ENCODE assay signal across 7 cellular contexts in genomic region chr1:167455786-167456446, GRCh38.
A peak's percentile ranks its signal among the peaks of the same experiment; 100 is the strongest.
DNase-seq lines count a peak whose midpoint lies in the region; TF ChIP-seq lines count a peak whose summit lies in the region.

No MANE protein-coding gene starts in this region.

- H3K9ac ChIP-seq in GM23248 = peak overlapping the region; percentile 66

- DNase-seq in GM23248 (peak; percentile 36), NCI-H69 (lab: John Stamatoyannopoulos, UW) (peak; percentile 44), MCF 10A (ENCODE audit: unreplicated experiment) (no peak), immature natural killer cell (no peak), GM19240 (ENCODE audit: insufficient read length, low spot score) (no peak)
- peak; percentile 47 to 51 for DNase-seq in stimulated activated CD4-positive, alpha-beta T cell treated with anti-CD3 and anti-CD28 coated beads, Interleukin-2, amount 100 ng/mL, for 24 hours

- H3K9me3 Mint-ChIP-seq in MCF 10A (ENCODE audit: unreplicated experiment) = no peaks in the 10 kb centered on the region
- no peaks in the 10 kb centered on the region for H3K9me3 Mint-ChIP-seq in immature natural killer cell

- no peaks in the 10 kb centered on the region for H3F3A ChIP-seq in GM23248 (ENCODE audit: insufficient read depth)

- peak overlapping the region; percentile 83 for H3K4me2 ChIP-seq in GM23248 (ENCODE audit: unreplicated experiment)

- peak overlapping the region; percentile 71 for H3K4me3 Mint-ChIP-seq in MCF 10A (ENCODE audit: unreplicated experiment)
- peak overlapping the region; percentile 74 to 86 (median 85) for H3K4me3 Mint-ChIP-seq in immature natural killer cell

- 2 to 7% methylated on average over 9 to 23 of the region's 23 CpGs for WGBS in GM23248 (ENCODE audit: low coverage in 1 of 2, low lambda C conversion rate in 2 of 2, missing lambda C conversion rate in 2 of 2), 2 experiments

- H3K27me3 Mint-ChIP-seq in MCF 10A (ENCODE audit: insufficient read depth, unreplicated experiment) (no peaks in the 10 kb centered on the region), immature natural killer cell (ENCODE audit: low read depth in 3 of 3) (peaks cover 37 to 79% (median 78%) of the 10 kb centered on the region in 3 donors)

- H3K27me3 ChIP-seq in GM23248 (replicated peaks; ENCODE audit: insufficient read depth) = peaks cover 19% of the 10 kb centered on the region

- H3K36me3 Mint-ChIP-seq in MCF 10A (ENCODE audit: insufficient read depth, unreplicated experiment) (no peaks in the 10 kb centered on the region), immature natural killer cell (peaks cover 13 to 40% (median 24%) of the 10 kb centered on the region in 3 donors)

- BruUV-seq in MCF 10A (replicated peaks; lab: Mats Ljungman, UMichigan) = no TSS peak

- H3K4me1 Mint-ChIP-seq in MCF 10A (ENCODE audit: insufficient read depth, unreplicated experiment) (no peaks in the 10 kb centered on the region), immature natural killer cell (peaks cover 80 to 89% of the 10 kb centered on the region in 2 donors)

- H3K4me3 ChIP-seq in GM23248 = peak overlapping the region; percentile 78

- H3K79me2 ChIP-seq in GM23248 (ENCODE audit: insufficient read depth) = no peaks in the 10 kb centered on the region

- H3K27ac ChIP-seq in GM23248 = no peak overlapping the region

- CTCF ChIA-PET in MCF 10A (lab: Yijun Ruan, JAX) = interaction anchor here (0.6 to 6.5 kb wide), 11 partner anchors 9 to 236 kb away, joined by 3 to 46 read pairs (median 5); partner anchors contain the start of gene POU2F1

- POLR2A ChIA-PET in MCF 10A (lab: Yijun Ruan, JAX) = interaction anchor here (1.0 to 2.4 kb wide), 7 partner anchors 10 to 235 kb away, joined by 3 to 13 read pairs (median 7); partner anchors contain the start of genes CREG1 and POU2F1

- H3K9me2 ChIP-seq in GM23248 (ENCODE audit: insufficient read depth) = no peaks in the 10 kb centered on the region

- H3K36me3 ChIP-seq in GM23248 (ENCODE audit: low read depth) = no peaks in the 10 kb centered on the region

- peak; percentile 21 for TF ChIP-seq POLR2A in GM15510 (IDR thresholded peaks at IDR 0.05; ENCODE audit: borderline replicate concordance, extremely low read depth, insufficient read length)

- intact Hi-C loops in MCF 10A (cut with micrococcal nuclease) = no loop called here

- H2AFZ ChIP-seq in GM23248 = peak overlapping the region; percentile 97

- in situ Hi-C loops in GM23248 (cut with MboI) = no loop called here

- H4K20me1 ChIP-seq in GM23248 (ENCODE audit: insufficient read depth) = no peaks in the 10 kb centered on the region

- no peak for TF ChIP-seq CTCF in MCF 10A (IDR thresholded peaks at IDR 0.05; ENCODE audit: unreplicated experiment)

- H3K27ac Mint-ChIP-seq in MCF 10A (ENCODE audit: low read depth, unreplicated experiment) (peak overlapping the region; percentile 47), immature natural killer cell (peak overlapping the region; percentile 93 to 99 (median 96))

- no peaks in the 10 kb centered on the region for H3K9me3 ChIP-seq in GM23248 (ENCODE audit: low read depth)

- H3K4me1 ChIP-seq in GM23248 (ENCODE audit: insufficient read depth) = no peaks in the 10 kb centered on the region

Comparison
In these comparisons a context has a peak if more than half of its experiments do, and no peak if none do; other contexts are left out.
1. DNase-seq: peak in GM23248 (single experiment), NCI-H69 (single experiment) and stimulated activated CD4-positive, alpha-beta T cell treated with anti-CD3 and anti-CD28 coated beads, Interleukin-2, amount 100 ng/mL, for 24 hours (2 of 2); none in MCF 10A (single experiment), immature natural killer cell (0 of 3) and GM19240 (single experiment).